Comparison of ENCODE assay signal across 10 cellular contexts in the genomic region with DNA sequence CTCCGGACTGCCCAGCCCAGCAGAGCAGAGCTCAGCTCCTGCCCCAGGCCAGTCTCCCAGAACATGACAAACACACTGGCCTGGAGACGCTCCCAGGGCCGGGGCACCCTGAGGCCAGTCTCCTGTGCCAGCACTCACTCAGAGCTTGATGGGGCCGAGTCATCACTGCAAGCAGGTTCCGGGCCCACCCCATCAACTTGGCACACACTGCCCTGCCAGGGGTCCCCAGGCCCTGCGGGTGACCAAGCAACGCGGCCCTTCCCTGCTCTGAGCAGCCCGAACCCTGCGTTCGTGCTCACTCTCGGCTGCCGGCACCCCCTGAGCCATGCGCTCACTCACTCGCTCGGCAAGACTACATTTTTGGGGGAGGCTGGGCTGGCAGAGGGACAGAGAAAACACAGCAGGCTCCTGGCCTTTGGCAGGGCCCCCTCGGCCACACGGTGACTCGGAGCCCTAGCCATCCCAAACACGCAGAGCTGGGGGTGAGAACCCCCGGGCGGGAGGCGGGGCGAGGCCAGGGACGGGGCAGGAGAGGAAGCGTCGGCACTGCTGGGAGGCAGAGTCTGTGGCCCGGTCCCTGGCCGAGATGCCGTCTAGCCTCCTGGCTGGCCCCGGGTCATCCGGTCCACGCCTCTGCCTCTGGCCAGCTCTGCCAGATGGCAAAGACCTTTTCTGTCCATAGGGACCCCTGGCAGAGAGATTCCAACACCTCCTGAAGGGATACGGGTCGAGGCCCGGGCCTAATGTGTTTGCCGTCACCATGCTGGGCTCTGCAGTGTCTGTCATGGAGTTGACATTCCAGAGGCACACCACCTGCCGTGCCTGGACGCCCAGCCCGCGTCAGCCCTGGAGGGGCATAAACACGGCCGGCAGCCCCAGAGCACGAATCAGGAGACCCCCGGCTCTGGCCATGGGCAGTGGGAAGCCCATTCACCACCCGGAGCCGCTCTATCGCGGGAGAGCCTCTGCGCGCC.
DNase-seq lines count a peak whose midpoint lies in the region; ATAC-seq, FAIRE-seq and TF ChIP-seq lines count a peak whose summit lies in the region.
"Had no signal": no experiment of that assay in that cellular context is flagged by ENCODE, and none has a peak within 500 bp of the region (broad histone marks: within the 10 kb centered on the region; RNA-seq: fewer than 3 reads in every experiment).

No MANE protein-coding gene starts in this region.

- H3K36me3 Mint-ChIP-seq in MCF 10A (ENCODE audit: insufficient read depth, unreplicated experiment), result no peaks in the 10 kb centered on the region

- RAD21 ChIA-PET in HCT116 (lab: Charles Lee; ENCODE audit: low non-redundant PET in 1 of 2, low total read pairs in 2 of 2, uncharacterized antibody in 2 of 2, unreplicated experiment in 2 of 2), result no interaction called here

- POLR2A ChIA-PET in HCT116 (lab: Charles Lee) (no interaction called here), MCF 10A (lab: Yijun Ruan, JAX) (interaction anchor here (0.8 to 2.4 kb wide), 5 partner anchors 11 to 39 kb away, joined by 3 to 20 read pairs (median 8); no protein-coding TSS in a partner anchor)

- ATAC-seq in HCT116 (peak; percentile 80), HG03025 (IDR thresholded peaks at IDR 0.05; ENCODE audit: low FRiP score, unreplicated experiment) (no peak), HG03432 (IDR thresholded peaks at IDR 0.05; ENCODE audit: unreplicated experiment) (no peak)
- ATAC-seq: body of pancreas had no signal

- H3K36me3 ChIP-seq in HCT116 (ENCODE audit: control insufficient read depth in 1 of 2, insufficient read depth in 2 of 2, low read length in 2 of 2), result no peaks in the 10 kb centered on the region
- H3K36me3 ChIP-seq in testis (ENCODE audit: low read depth, missing control alignments), result no peaks in the 10 kb centered on the region

- DNase-seq in HCT116 (ENCODE audit: low read depth, low spot score), result no peak
- peak; percentile 91 for DNase-seq in MCF 10A (ENCODE audit: unreplicated experiment)
- peak; percentile 95 for DNase-seq in islet precursor cell
- peak; percentile 65 for DNase-seq in testis
- DNase-seq in dorsolateral prefrontal cortex, result no peak
- no peak for DNase-seq in GM12891 (ENCODE audit: insufficient read length, low spot score)
- DNase-seq: NCI-H1105 treated with DMSO at 0.1 percent for 48 hours had no signal

- H3K4me2 ChIP-seq in HCT116 (ENCODE audit: low read length), result peak overlapping the region; percentile 82

- H3K27me3 ChIP-seq in HCT116 (ENCODE audit: insufficient read depth, low read length) (no peaks in the 10 kb centered on the region), testis (no peaks in the 10 kb centered on the region), dorsolateral prefrontal cortex (peaks cover 0 to 2% (median 0%) of the 10 kb centered on the region in 45 donors)
- H3K27me3 ChIP-seq: body of pancreas had no signal

- no peak for TF ChIP-seq CTCF in HCT116 (IDR thresholded peaks at IDR 0.05 in 2 of 3, conservative IDR thresholded peaks at IDR 0.05 in 1 of 3; ENCODE audit: borderline replicate concordance in 1 of 3, insufficient read depth in 1 of 3, low read depth in 2 of 3, low read length in 2 of 3)
- no peak for TF ChIP-seq CTCF in MCF 10A (IDR thresholded peaks at IDR 0.05; ENCODE audit: unreplicated experiment)
- no peak for TF ChIP-seq CTCF in testis (IDR thresholded peaks at IDR 0.05)
- no peak for TF ChIP-seq CTCF in dorsolateral prefrontal cortex (IDR thresholded peaks at IDR 0.05 in 54 of 56, conservative IDR thresholded peaks at IDR 0.05 in 2 of 56; ENCODE audit: low read depth in 1 of 56, partially characterized antibody in 56 of 56)

- 72 to 86% methylated on average over 29 to 50 of the region's 51 CpGs for WGBS in testis, 2 donors

- H3K4me3 ChIP-seq in HCT116 (replicated peaks in 1 of 2; ENCODE audit: low read depth in 1 of 2, low read length in 2 of 2) (peak overlapping the region; percentile 5 to 41; a peak in 3 of 4 replicates), testis (no peak overlapping the region), dorsolateral prefrontal cortex (no peak overlapping the region)
- H3K4me3 ChIP-seq: body of pancreas had no signal

- no peak overlapping the region for H2AFZ ChIP-seq in HCT116 (ENCODE audit: low read depth, low read length, poor library complexity, severe bottlenecking)

- H3K4me3 Mint-ChIP-seq in MCF 10A (ENCODE audit: unreplicated experiment), result no peak overlapping the region

- no peaks in the 10 kb centered on the region for H3K9me3 Mint-ChIP-seq in MCF 10A (ENCODE audit: unreplicated experiment)

- peak overlapping the region; percentile 68 for H3K9ac ChIP-seq in HCT116 (ENCODE audit: low read length)

- no peak for FAIRE-seq in GM12891 (lab: Jason Lieb, UNC)

- CTCF ChIA-PET in HCT116 (lab: Charles Lee), result interaction anchor here (1.0 to 1.3 kb wide), 3 partner anchors 22 to 91 kb away, joined by 3 to 5 read pairs (median 3); no protein-coding TSS in a partner anchor
- CTCF ChIA-PET in MCF 10A (lab: Yijun Ruan, JAX), result interaction anchor here (0.6 to 1.8 kb wide), 6 partner anchors 13 to 181 kb away, joined by 3 to 12 read pairs (median 6); no protein-coding TSS in a partner anchor

- TF ChIP-seq POLR2A in HCT116 (IDR thresholded peaks at IDR 0.05; ENCODE audit: borderline replicate concordance, extremely low read depth, insufficient read depth, insufficient read length) (no peak), testis (IDR thresholded peaks at IDR 0.05) (no peak), GM12891 (IDR thresholded peaks at IDR 0.05; ENCODE audit: low read depth, low read length) (no peak)

- no peaks in the 10 kb centered on the region for H3K9me2 ChIP-seq in HCT116 (ENCODE audit: insufficient read depth)

- BruUV-seq in HCT116 (replicated peaks; lab: Mats Ljungman, UMichigan) (no TSS peak), MCF 10A (replicated peaks; lab: Mats Ljungman, UMichigan) (no TSS peak)

- intact Hi-C loops in HCT116 (cut with micrococcal nuclease), result no loop called here
- intact Hi-C loops in MCF 10A (cut with micrococcal nuclease), result loop anchor here (1.0 kb wide), 1 partner anchor 39 kb away; no protein-coding TSS in a partner anchor
- intact Hi-C loops in testis (cut with DNase I; ENCODE audit: low total_unique reads), result no loop called here
- intact Hi-C loops in dorsolateral prefrontal cortex (cut with DNase I), result no loop called here

- TF ChIP-seq RAD21 in HCT116 (IDR thresholded peaks at IDR 0.05; ENCODE audit: low read depth), result no peak

- H3K27ac Mint-ChIP-seq in MCF 10A (ENCODE audit: low read depth, unreplicated experiment), result peak overlapping the region; percentile 83

- no peaks in the 10 kb centered on the region for H4K20me1 ChIP-seq in HCT116 (ENCODE audit: insufficient read depth)

- H3K9me3 ChIP-seq in HCT116 (ENCODE audit: control insufficient read depth in 1 of 2, insufficient read depth in 1 of 2, low read depth in 1 of 2, low read length in 2 of 2) (no peaks in the 10 kb centered on the region), testis (no peaks in the 10 kb centered on the region)
- H3K9me3 ChIP-seq: body of pancreas had no signal

- H3K4me1 ChIP-seq in HCT116 (ENCODE audit: control insufficient read depth in 1 of 2, insufficient read depth in 2 of 2, low read length in 2 of 2) (peaks cover 16 to 55% of the 10 kb centered on the region in 2 experiments), testis (peaks cover 38% of the 10 kb centered on the region)

- no peaks in the 10 kb centered on the region for H3K27me3 Mint-ChIP-seq in MCF 10A (ENCODE audit: insufficient read depth, unreplicated experiment)

- H3K27ac ChIP-seq in HCT116 (ENCODE audit: low read depth, low read length) (peak overlapping the region; percentile 63), testis (no peak overlapping the region), dorsolateral prefrontal cortex (peak overlapping the region in 2 of 59 donors; percentile 25 to 55)
- H3K27ac ChIP-seq: body of pancreas had no signal

- no peaks in the 10 kb centered on the region for H3K79me2 ChIP-seq in HCT116 (ENCODE audit: insufficient read depth, low read length)

- H3K4me1 Mint-ChIP-seq in MCF 10A (ENCODE audit: insufficient read depth, unreplicated experiment), result peaks cover 15% of the 10 kb centered on the region

TF ChIP-seq in HCT116, 20 proteins besides CTCF, POLR2A, EP300 and RAD21:
- TF ChIP-seq EZH2phosphoT487 (IDR thresholded peaks at IDR 0.05; ENCODE audit: borderline replicate concordance), result no peak
TF ChIP-seq in HCT116: peak in this region for 0.

TF ChIP-seq in GM12891, 5 proteins besides CTCF, POLR2A, EP300 and RAD21:
- TF ChIP-seq POU2F2 (IDR thresholded peaks at IDR 0.05; ENCODE audit: low read depth, low read length) (no peak), TAF1 (IDR thresholded peaks at IDR 0.05; ENCODE audit: low read depth, low read length) (no peak), POLR2AphosphoS5 (IDR thresholded peaks at IDR 0.05; ENCODE audit: low read depth, low read length) (no peak), PAX5 (IDR thresholded peaks at IDR 0.05; ENCODE audit: insufficient read depth, low read length, severe bottlenecking) (no peak), SPI1 (IDR thresholded peaks at IDR 0.05; ENCODE audit: low read depth, low read length) (no peak)

Comparison
In these comparisons a context has a peak if more than half of its experiments do, and no peak if none do; other contexts are left out.
1. DNase-seq: peak in MCF 10A (single experiment), islet precursor cell (single experiment) and testis (single experiment); none in HCT116 (single experiment), dorsolateral prefrontal cortex (0 of 10) and GM12891 (single experiment).
2. H3K4me3 ChIP-seq: peak in HCT116 (2 of 2); none in testis (0 of 2) and dorsolateral prefrontal cortex (0 of 59).